In the genomic region with DNA sequence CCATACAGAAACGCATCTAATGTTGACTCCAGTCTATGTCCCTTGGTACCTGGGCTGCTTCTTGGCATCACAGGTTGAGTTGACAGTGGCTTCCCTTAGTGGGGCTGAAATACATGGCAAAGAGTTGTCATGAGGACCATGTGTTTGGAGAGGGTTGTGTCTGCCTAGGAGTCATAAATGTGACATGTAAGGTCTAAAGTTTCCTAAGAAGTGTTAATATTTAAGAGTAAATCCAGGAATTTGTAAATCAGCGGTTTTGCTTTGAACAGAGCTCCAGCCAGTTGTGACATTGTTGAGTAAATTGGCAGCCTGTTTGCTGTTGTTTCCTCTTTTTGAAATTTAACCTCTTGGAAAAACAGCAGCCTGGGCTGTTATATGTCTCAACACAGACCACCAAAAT, we compare ENCODE assay signal across 15 cellular contexts.
"Had no signal": no experiment of that assay in that cellular context is flagged by ENCODE, and none has a peak within 500 bp of the region (broad histone marks: within the 10 kb centered on the region; RNA-seq: fewer than 3 reads in every experiment).

No MANE protein-coding gene starts in this region.

- H3K27ac ChIP-seq: epithelial cell of prostate, parathyroid adenoma, skin epidermis, thyroid gland had no signal

- H2AFZ ChIP-seq: parathyroid adenoma had no signal

- H3K9me3 ChIP-seq: thyroid gland had no signal

- DNase-seq: activated CD4-positive, alpha-beta memory T cell treated with anti-CD3 and anti-CD28 coated beads for 36 hours; activated CD4-positive, alpha-beta T cell treated with anti-CD3 and anti-CD28 coated beads for 1 hour; activated effector memory CD4-positive, alpha-beta T cell treated with anti-CD3 and anti-CD28 coated beads, Interleukin-2, amount 50 U/mL, for 16 hours; activated T-cell treated with anti-CD3 and anti-CD28 coated beads, Interleukin-2, amount 50 U/mL, for 4 hours; amniotic stem cell; effector memory CD4-positive, alpha-beta T cell; glutamatergic neuron; left colon; mesendoderm; retina; thyroid gland had no signal

- H3K4me1 ChIP-seq: parathyroid adenoma, thyroid gland had no signal

- ATAC-seq: activated naive CD4-positive, alpha-beta T cell treated with anti-CD3 and anti-CD28 coated beads, Interleukin-2, amount 50 U/mL, for 72 hours; activated T-cell treated with anti-CD3 and anti-CD28 coated beads, Interleukin-2, amount 50 U/mL, for 4 hours; left colon had no signal

- H3K9ac ChIP-seq: parathyroid adenoma had no signal

- H3K79me2 ChIP-seq: parathyroid adenoma had no signal

- H3K27me3 ChIP-seq: thyroid gland had no signal

- H3K4me3 ChIP-seq: skin epidermis, thyroid gland had no signal

- H3K36me3 ChIP-seq: thyroid gland had no signal
